Comparison of ENCODE assay signal across 15 cellular contexts in the genomic region with DNA sequence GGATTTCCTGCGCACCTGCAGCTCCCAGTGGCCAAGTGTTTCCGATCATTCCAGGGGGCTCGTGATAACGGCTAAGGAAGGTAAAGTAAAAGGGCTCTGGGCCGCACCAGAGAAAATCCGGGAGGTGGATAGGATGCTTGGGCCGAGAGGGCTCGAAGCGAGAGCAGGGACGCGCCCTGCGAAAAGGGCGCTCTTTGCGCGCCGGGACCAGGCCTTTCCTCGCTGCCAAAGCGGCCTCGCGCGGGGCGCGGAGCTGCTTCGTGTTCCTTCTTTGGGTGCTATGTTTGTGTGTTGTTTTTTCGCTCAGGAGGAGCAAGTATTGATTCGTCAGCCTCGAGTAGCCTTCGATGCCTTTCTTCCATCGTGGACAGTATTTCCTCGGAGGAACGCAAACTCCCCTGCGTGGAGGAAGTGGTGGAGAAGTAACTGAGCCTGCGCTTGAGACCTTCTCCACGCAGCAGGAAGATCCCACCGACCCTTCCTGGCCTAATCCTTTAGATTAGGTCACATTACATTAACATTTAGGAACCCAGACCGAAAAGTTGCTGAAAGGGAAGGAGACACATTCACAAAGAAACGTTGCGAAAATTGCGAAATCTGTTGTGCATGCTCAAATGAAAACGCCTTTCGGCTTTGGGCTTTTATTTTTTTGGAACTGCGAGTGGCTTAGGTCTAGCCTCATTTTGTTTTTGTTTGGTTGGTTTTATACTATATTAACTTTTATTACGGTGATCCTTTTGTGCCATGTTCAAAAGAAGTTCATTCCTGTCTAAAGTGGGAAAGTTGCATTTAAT. TPM values are rescaled to one million over a fixed set of nuclear protein-coding genes. Genes with fewer than 3 reads are reported as not detected.
A peak's percentile ranks its signal among the peaks of the same experiment; 100 is the strongest.
DNase-seq lines count a peak whose midpoint lies in the region; FAIRE-seq and TF ChIP-seq lines count a peak whose summit lies in the region.
"Had no signal": no experiment of that assay in that cellular context is flagged by ENCODE, and none has a peak within 500 bp of the region (broad histone marks: within the 10 kb centered on the region; RNA-seq: fewer than 3 reads in every experiment).

No MANE protein-coding gene starts in this region.

- H3K79me2 ChIP-seq in astrocyte (ENCODE audit: insufficient read depth, low read length) (no peaks in the 10 kb centered on the region), hepatocyte (no peaks in the 10 kb centered on the region), trophoblast cell (ENCODE audit: control insufficient read depth, insufficient read depth, low read length, poor library complexity) (no peaks in the 10 kb centered on the region)

- peaks cover 7% of the 10 kb centered on the region for H3K4me1 ChIP-seq in astrocyte (ENCODE audit: insufficient read depth, low read length)
- H3K4me1 ChIP-seq in hepatocyte (ENCODE audit: insufficient read depth), result no peaks in the 10 kb centered on the region
- peaks cover 4 to 5% of the 10 kb centered on the region in 2 experiments for H3K4me1 ChIP-seq in trophoblast cell (ENCODE audit: control insufficient read depth in 1 of 2, insufficient read depth in 2 of 2, low read length in 2 of 2)

- H3K36me3 ChIP-seq in astrocyte (ENCODE audit: insufficient read depth, low read length) (no peaks in the 10 kb centered on the region), hepatocyte (replicated peaks; ENCODE audit: insufficient read depth, low read depth) (no peaks in the 10 kb centered on the region), trophoblast cell (ENCODE audit: control insufficient read depth in 1 of 2, insufficient read depth in 2 of 2, low read length in 2 of 2) (no peaks in the 10 kb centered on the region)

- H3K9me3 Mint-ChIP-seq in astrocyte (ENCODE audit: unreplicated experiment), result no peaks in the 10 kb centered on the region

- no peak overlapping the region for H3K27ac ChIP-seq in astrocyte (ENCODE audit: low read depth, low read length)
- no peak overlapping the region for H3K27ac ChIP-seq in hepatocyte
- H3K27ac ChIP-seq in trophoblast cell (ENCODE audit: low read depth, low read length), result no peak overlapping the region

- H3K4me2 ChIP-seq in astrocyte (ENCODE audit: low read length), result peak overlapping the region; percentile 83
- H3K4me2 ChIP-seq in hepatocyte, result peak overlapping the region; percentile 79
- peak overlapping the region; percentile 64 for H3K4me2 ChIP-seq in trophoblast cell (ENCODE audit: low read length)

- peak overlapping the region; percentile 74 for H3K4me3 Mint-ChIP-seq in astrocyte (ENCODE audit: unreplicated experiment)
- H3K4me3 Mint-ChIP-seq: CD8-positive, alpha-beta T cell; stimulated activated naive CD8-positive, alpha-beta T cell treated with anti-CD3 and anti-CD28 coated beads, Interleukin-15, Interleukin-2, amounts not matched to agents 100 ng/mL and 50 ng/mL, for 24 hours had no signal

- peaks cover 6% of the 10 kb centered on the region for H3K27me3 ChIP-seq in astrocyte (ENCODE audit: insufficient read depth, low read length)
- H3K27me3 ChIP-seq in hepatocyte, result peaks cover 62% of the 10 kb centered on the region
- H3K27me3 ChIP-seq in trophoblast cell (ENCODE audit: insufficient read depth, low read length), result peaks cover 33% of the 10 kb centered on the region

- H3K4me3 ChIP-seq in astrocyte (ENCODE audit: insufficient read depth, low read depth, low read length) (peak overlapping the region; percentile 51), hepatocyte (no peak overlapping the region), trophoblast cell (ENCODE audit: low read depth, low read length) (peak overlapping the region; percentile 19)

- H4K20me1 ChIP-seq in astrocyte (ENCODE audit: insufficient read depth, low read length), result no peaks in the 10 kb centered on the region
- no peaks in the 10 kb centered on the region for H4K20me1 ChIP-seq in hepatocyte (ENCODE audit: insufficient read depth, poor library complexity, severe bottlenecking)

- no peak for TF ChIP-seq CTCF in astrocyte (IDR thresholded peaks at IDR 0.05; ENCODE audit: insufficient read depth, low read depth, low read length)
- TF ChIP-seq CTCF in hepatocyte (IDR thresholded peaks at IDR 0.05; ENCODE audit: poor library complexity), result no peak

- peaks cover 9% of the 10 kb centered on the region for H3K4me1 Mint-ChIP-seq in astrocyte (ENCODE audit: low read depth, unreplicated experiment)

- H4K12ac ChIP-seq in trophoblast cell (ENCODE audit: low read depth, low read length), result no peak overlapping the region

- TF ChIP-seq POLR2A in GM12892 (IDR thresholded peaks at IDR 0.05; ENCODE audit: low read depth, low read length), result no peak

- H3K4ac ChIP-seq in trophoblast cell (ENCODE audit: low read depth, low read length), result no peak overlapping the region

- H3K9ac ChIP-seq in astrocyte (ENCODE audit: low read length) (peak overlapping the region; percentile 17), trophoblast cell (ENCODE audit: low read length) (no peak overlapping the region)

- H4K8ac ChIP-seq in trophoblast cell (ENCODE audit: low read depth, low read length), result no peak overlapping the region

- H2BK12ac ChIP-seq in trophoblast cell (ENCODE audit: low read length), result no peak overlapping the region

- H4K91ac ChIP-seq in trophoblast cell (ENCODE audit: low read depth, low read length), result no peak overlapping the region

- H3K9me3 ChIP-seq in astrocyte (ENCODE audit: insufficient read depth, low read depth, low read length) (no peaks in the 10 kb centered on the region), hepatocyte (ENCODE audit: low read depth) (no peaks in the 10 kb centered on the region), trophoblast cell (ENCODE audit: insufficient read depth, low read depth, low read length) (peaks cover 3% of the 10 kb centered on the region)

- H3K14ac ChIP-seq in trophoblast cell (ENCODE audit: low read length), result no peak overlapping the region

- H3K18ac ChIP-seq in trophoblast cell (ENCODE audit: low read length), result no peak overlapping the region

- H2AFZ ChIP-seq in astrocyte (ENCODE audit: low read depth, low read length) (peak overlapping the region; percentile 75), hepatocyte (peak overlapping the region; percentile 75), trophoblast cell (ENCODE audit: insufficient read depth, low read length, poor library complexity) (no peak overlapping the region)

- H3K23ac ChIP-seq in trophoblast cell (ENCODE audit: low read length), result peak overlapping the region; percentile 63

- no peak overlapping the region for H2AK5ac ChIP-seq in trophoblast cell (ENCODE audit: low read length)

- FAIRE-seq in GM12892 (lab: Jason Lieb, UNC), result peak; percentile 71
- no peak for FAIRE-seq in astrocyte (lab: Jason Lieb, UNC)

- H2BK5ac ChIP-seq in trophoblast cell (ENCODE audit: low read depth, low read length, poor library complexity), result no peak overlapping the region

- DNase-seq in GM12892 (ENCODE audit: insufficient read length), result no peak
- peak; percentile 14 for DNase-seq in astrocyte (ENCODE audit: low read depth)
- DNase-seq in hepatocyte (ENCODE audit: low spot score), result no peak
- no peak for DNase-seq in trophoblast cell
- no peak for DNase-seq in T1000 (lab: John Stamatoyannopoulos, UW)
- no peak for DNase-seq in NCI-H2081 (lab: John Stamatoyannopoulos, UW)
- no peak for DNase-seq in occipital lobe (lab: John Stamatoyannopoulos, UW)
- DNase-seq in NCI-H187 (lab: John Stamatoyannopoulos, UW), result no peak
- DNase-seq: amniotic stem cell; CD8-positive, alpha-beta T cell; NCI-H2081 treated with DMSO at 0.1 percent for 48 hours; PC-3; stimulated activated CD4-positive, alpha-beta T cell treated with anti-CD3 and anti-CD28 coated beads, Interleukin-2, amount 100 ng/mL, for 24 hours; T-helper 9 cell had no signal

- no peaks in the 10 kb centered on the region for H3K9me2 ChIP-seq in hepatocyte (replicated peaks; ENCODE audit: insufficient read depth)

- no peaks in the 10 kb centered on the region for H3K79me1 ChIP-seq in trophoblast cell (ENCODE audit: low read length)

- 16% methylated on average over 42 of the region's 43 CpGs for WGBS in hepatocyte (ENCODE audit: low lambda C conversion rate, missing lambda C conversion rate)
- WGBS in trophoblast cell (ENCODE audit: extremely low coverage, insufficient coverage, insufficient read length), result no CpG with 5 or more reads among the region's 43 CpGs

- H3K27me3 Mint-ChIP-seq in astrocyte (ENCODE audit: low read depth, unreplicated experiment), result peaks cover 62% of the 10 kb centered on the region

- no peak overlapping the region for H2BK120ac ChIP-seq in trophoblast cell (ENCODE audit: insufficient read depth, low read length, poor library complexity)

- peak overlapping the region; percentile 21 for H3K27ac Mint-ChIP-seq in astrocyte (ENCODE audit: unreplicated experiment)
- H3K27ac Mint-ChIP-seq: CD8-positive, alpha-beta T cell; stimulated activated naive CD8-positive, alpha-beta T cell treated with anti-CD3 and anti-CD28 coated beads, Interleukin-15, Interleukin-2, amounts not matched to agents 100 ng/mL and 50 ng/mL, for 24 hours had no signal

- H3K36me3 Mint-ChIP-seq in astrocyte (ENCODE audit: low read depth, unreplicated experiment), result no peaks in the 10 kb centered on the region
- H3K36me3 Mint-ChIP-seq: CD8-positive, alpha-beta T cell had no signal

RNA-seq across cellular contexts. Expression of a gene that starts 1.3 kb away (rescaled TPM):
- polyA plus RNA-seq in GM12892 (2012; ENCODE audit: missing spikeins), result not detected
- total RNA-seq in astrocyte (not detected in 2 replicates), hepatocyte (0.30 TPM in 1 of 2 replicates, not detected in the other), occipital lobe (0.47 TPM)
- polyA plus RNA-seq in hepatocyte, result not detected in 2 replicates
- 1.6 and 1.7 TPM in 2 replicates for polyA plus RNA-seq in trophoblast cell (2013)
- total RNA-seq: CD8-positive, alpha-beta T cell; PC-3 had no signal

RNA-seq across cellular contexts. Expression of a gene that starts 8.0 kb away (rescaled TPM):
- not detected for polyA plus RNA-seq in GM12892 (2012; ENCODE audit: missing spikeins)
- total RNA-seq in astrocyte, result not detected in 2 replicates
- not detected in 2 replicates for total RNA-seq in hepatocyte
- not detected in 2 replicates for polyA plus RNA-seq in hepatocyte
- polyA plus RNA-seq in trophoblast cell (2013), result not detected in 2 replicates
- not detected for total RNA-seq in occipital lobe
- total RNA-seq: CD8-positive, alpha-beta T cell; PC-3 had no signal
